1 cellular context compared by ENCODE assay signal in genomic region chr2:169363027-169363569, GRCh38.
TF ChIP-seq lines count a peak whose summit lies in the region.

No MANE protein-coding gene starts in this region.

TF ChIP-seq in K562, 482 proteins besides CTCF, POLR2A, EP300 and RAD21 (continued from another document):
- TF ChIP-seq ZNF512 (tag; IDR thresholded peaks at IDR 0.05) (0 out of 2 replicates have a peak, but pooled peaks have one; percentile 17), RFX7 (CRISPR knock-in tag; IDR thresholded peaks at IDR 0.05) (no peak), MYBL2 (IDR thresholded peaks at IDR 0.05; ENCODE audit: low read depth) (no peak), MYBL2 (CRISPR knock-in tag; IDR thresholded peaks at IDR 0.05; ENCODE audit: borderline replicate concordance) (no peak), GABPB2 (CRISPR knock-in tag; conservative IDR thresholded peaks at IDR 0.05) (no peak), RBBP5 (IDR thresholded peaks at IDR 0.05; ENCODE audit: borderline replicate concordance, insufficient read depth, low read length, poor library complexity, severe bottlenecking) (no peak)
TF ChIP-seq in K562: peak in this region for 1.
